Comparison of ENCODE assay signal across 8 cellular contexts in genomic region chr10:48363617-48364355, GRCh38. TPM values are rescaled to one million over a fixed set of nuclear protein-coding genes. Genes with fewer than 3 reads are reported as not detected.
DNase-seq lines count a peak whose midpoint lies in the region; ATAC-seq and TF ChIP-seq lines count a peak whose summit lies in the region.

No MANE protein-coding gene starts in this region.

- CTCF ChIA-PET in activated naive CD4-positive, alpha-beta T cell treated with anti-CD3 and anti-CD28 coated beads for 36 hours (lab: Charles Lee): interaction anchor here (0.6 to 4.6 kb wide), 13 partner anchors 9 to 293 kb away, joined by 3 to 47 read pairs (median 3); no protein-coding TSS in a partner anchor

- H3K36me3 ChIP-seq in Loucy (ENCODE audit: insufficient read depth, low read length) (no peaks in the 10 kb centered on the region), SK-N-MC (ENCODE audit: insufficient read depth, low read length) (no peaks in the 10 kb centered on the region), lung (ENCODE audit: control insufficient read depth in 2 of 2, insufficient read depth in 2 of 2, low read length in 2 of 2) (no peaks in the 10 kb centered on the region), upper lobe of left lung (no peaks in the 10 kb centered on the region)

- TF ChIP-seq EP300 in upper lobe of left lung (IDR thresholded peaks at IDR 0.05): no peak

- H3K4me1 ChIP-seq in Loucy (ENCODE audit: insufficient read depth, low read length, poor library complexity, severe bottlenecking) (peaks cover 21% of the 10 kb centered on the region), lung (ENCODE audit: control insufficient read depth in 2 of 2, insufficient read depth in 2 of 2, low read length in 2 of 2) (peaks cover under 1 to 14% of the 10 kb centered on the region in 2 donors), upper lobe of left lung (peaks cover 18 to 28% (median 22%) of the 10 kb centered on the region in 4 donors)

- H3K9me3 ChIP-seq in Loucy (ENCODE audit: insufficient read depth, low read depth, low read length) (no peaks in the 10 kb centered on the region), SK-N-MC (ENCODE audit: low read depth, low read length) (no peaks in the 10 kb centered on the region), lung (ENCODE audit: control insufficient read depth in 2 of 2, insufficient read depth in 1 of 2, low read length in 1 of 2) (no peaks in the 10 kb centered on the region), upper lobe of left lung (no peaks in the 10 kb centered on the region)

- no peak for ATAC-seq in activated naive CD4-positive, alpha-beta T cell treated with anti-CD3 and anti-CD28 coated beads, Interleukin-2, amount 50 U/mL, for 72 hours
- no peak for ATAC-seq in lung (ENCODE audit: insufficient read depth, low FRiP score)
- ATAC-seq in upper lobe of left lung (ENCODE audit: low FRiP score in 2 of 2): peak in 1 of 2 donors; percentile 68
- no peak for ATAC-seq in HG03571 (IDR thresholded peaks at IDR 0.05; ENCODE audit: unreplicated experiment)

- H2AFZ ChIP-seq in Loucy (ENCODE audit: low read length): no peak overlapping the region

- H3F3A ChIP-seq in Loucy (ENCODE audit: low read depth): no peaks in the 10 kb centered on the region

- no peak overlapping the region for H3K9ac ChIP-seq in Loucy (ENCODE audit: low read depth, low read length, poor library complexity, severe bottlenecking)
- H3K9ac ChIP-seq in SK-N-MC (ENCODE audit: insufficient read length): no peak overlapping the region

- H3K79me2 ChIP-seq in Loucy (ENCODE audit: insufficient read depth, low read length): peaks cover 62% of the 10 kb centered on the region

- WGBS in lung, 2 donors: 25 to 37% methylated on average over 5 of the region's 5 CpGs
- WGBS in upper lobe of left lung, 2 donors: 23 to 26% methylated on average over 5 of the region's 5 CpGs

- peaks cover 12% of the 10 kb centered on the region for H3K4me1 Mint-ChIP-seq in activated naive CD4-positive, alpha-beta T cell treated with anti-CD3 and anti-CD28 coated beads for 36 hours (ENCODE audit: low read depth)

- no peaks in the 10 kb centered on the region for H3K9me3 Mint-ChIP-seq in activated naive CD4-positive, alpha-beta T cell treated with anti-CD3 and anti-CD28 coated beads for 36 hours
- H3K9me3 Mint-ChIP-seq in activated naive CD4-positive, alpha-beta T cell treated with anti-CD3 and anti-CD28 coated beads, Interleukin-2, amount 50 U/mL, for 72 hours: no peaks in the 10 kb centered on the region

- TF ChIP-seq CTCF in Loucy (conservative IDR thresholded peaks at IDR 0.05; ENCODE audit: low read length): peak; percentile 85
- peak; percentile 32 to 94 (median 76) for TF ChIP-seq CTCF in dorsolateral prefrontal cortex (IDR thresholded peaks at IDR 0.05 in 54 of 56, conservative IDR thresholded peaks at IDR 0.05 in 2 of 56; ENCODE audit: low read depth in 1 of 56, partially characterized antibody in 56 of 56)
- peak; percentile 53 for TF ChIP-seq CTCF in lung (IDR thresholded peaks at IDR 0.05; ENCODE audit: control extremely low read depth, extremely low read depth)
- TF ChIP-seq CTCF in upper lobe of left lung (IDR thresholded peaks at IDR 0.05): peak; percentile 37 to 71 (median 54)

- H3K4me3 Mint-ChIP-seq in activated naive CD4-positive, alpha-beta T cell treated with anti-CD3 and anti-CD28 coated beads for 36 hours: no peak overlapping the region

- no peaks in the 10 kb centered on the region for H3K27me3 Mint-ChIP-seq in activated naive CD4-positive, alpha-beta T cell treated with anti-CD3 and anti-CD28 coated beads for 36 hours (ENCODE audit: low read depth)

- no peak for TF ChIP-seq POLR2A in upper lobe of left lung (IDR thresholded peaks at IDR 0.05)

- no peaks in the 10 kb centered on the region for H3K9me2 ChIP-seq in Loucy (replicated peaks; ENCODE audit: low read depth, low read length)

- intact Hi-C loops in activated naive CD4-positive, alpha-beta T cell treated with anti-CD3 and anti-CD28 coated beads for 36 hours (cut with micrococcal nuclease): loop anchor here (1.0 to 10.0 kb wide), 8 partner anchors 25 to 293 kb away; partner anchors contain the start of gene MAPK8
- intact Hi-C loops in dorsolateral prefrontal cortex (cut with DNase I): loop anchor here (2.0 to 5.0 kb wide), 4 partner anchors 144 to 293 kb away; no protein-coding TSS in a partner anchor

- H3K27me3 ChIP-seq in Loucy (ENCODE audit: insufficient read depth, low read length, poor library complexity, severe bottlenecking): no peaks in the 10 kb centered on the region
- no peaks in the 10 kb centered on the region for H3K27me3 ChIP-seq in dorsolateral prefrontal cortex
- H3K27me3 ChIP-seq in lung (ENCODE audit: control insufficient read depth, insufficient read depth): no peaks in the 10 kb centered on the region
- H3K27me3 ChIP-seq in upper lobe of left lung: no peaks in the 10 kb centered on the region

- peaks cover 23% of the 10 kb centered on the region for H4K20me1 ChIP-seq in Loucy (ENCODE audit: insufficient read depth, low read length, poor library complexity, severe bottlenecking)

- no peak overlapping the region for H3K27ac Mint-ChIP-seq in activated naive CD4-positive, alpha-beta T cell treated with anti-CD3 and anti-CD28 coated beads for 36 hours
- no peak overlapping the region for H3K27ac Mint-ChIP-seq in activated naive CD4-positive, alpha-beta T cell treated with anti-CD3 and anti-CD28 coated beads, Interleukin-2, amount 50 U/mL, for 72 hours

- no peak overlapping the region for H3K27ac ChIP-seq in SK-N-MC
- H3K27ac ChIP-seq in dorsolateral prefrontal cortex: no peak overlapping the region
- H3K27ac ChIP-seq in lung (ENCODE audit: low read depth in 1 of 2, low read length in 1 of 2): no peak overlapping the region
- H3K27ac ChIP-seq in upper lobe of left lung: no peak overlapping the region

- DNase-seq in activated naive CD4-positive, alpha-beta T cell treated with anti-CD3 and anti-CD28 coated beads for 36 hours: peak; percentile 58
- DNase-seq in activated naive CD4-positive, alpha-beta T cell treated with anti-CD3 and anti-CD28 coated beads, Interleukin-2, amount 50 U/mL, for 72 hours (ENCODE audit: low spot score in 2 of 2): no peak
- DNase-seq in SK-N-MC (ENCODE audit: low read depth, low spot score) (peak; percentile 20), dorsolateral prefrontal cortex (peak in 2 of 10 donors; percentile 17 to 61), lung (ENCODE audit: low spot score) (peak; percentile 44), upper lobe of left lung (peak in 1 of 2 donors; percentile 63)

- no peaks in the 10 kb centered on the region for H3K36me3 Mint-ChIP-seq in activated naive CD4-positive, alpha-beta T cell treated with anti-CD3 and anti-CD28 coated beads for 36 hours (ENCODE audit: low read depth)
- H3K36me3 Mint-ChIP-seq in activated naive CD4-positive, alpha-beta T cell treated with anti-CD3 and anti-CD28 coated beads, Interleukin-2, amount 50 U/mL, for 72 hours: no peaks in the 10 kb centered on the region

- H3K4me3 ChIP-seq in Loucy (ENCODE audit: low read length, poor library complexity, severe bottlenecking) (no peak overlapping the region), SK-N-MC (no peak overlapping the region), dorsolateral prefrontal cortex (no peak overlapping the region), lung (no peak overlapping the region), upper lobe of left lung (no peak overlapping the region)

- H3K4me2 ChIP-seq in Loucy (ENCODE audit: low read depth, low read length, poor library complexity, severe bottlenecking): no peak overlapping the region

RNA-seq across cellular contexts. Expression of gene MAPK8, which starts 57.3 kb away (rescaled TPM):
- total RNA-seq in activated naive CD4-positive, alpha-beta T cell treated with anti-CD3 and anti-CD28 coated beads for 36 hours: 10 to 100 TPM; 29.7 to 36.2 TPM
- total RNA-seq in activated naive CD4-positive, alpha-beta T cell treated with anti-CD3 and anti-CD28 coated beads, Interleukin-2, amount 50 U/mL, for 72 hours: 10 to 100 TPM; 26.5 to 41.3 TPM
- 100 to 1,000 TPM in 55 of 120 experiments, 10 to 100 TPM in 65; 54.6 to 126 (median 97.3) TPM for total RNA-seq in dorsolateral prefrontal cortex
- 100 to 1,000 TPM in 1 of 2 donors, 10 to 100 TPM in 1; 33.9 to 142 TPM for total RNA-seq in lung
- polyA plus RNA-seq in lung: 10 to 100 TPM in 1 of 2 donors, 1 to 10 TPM in 1; 9.1 to 14.6 TPM
- 10 to 100 TPM; 33.6 to 61.6 (median 46.6) TPM for total RNA-seq in upper lobe of left lung

Comparison
In these comparisons a context has a peak if more than half of its experiments do, and no peak if none do; other contexts are left out.
1. DNase-seq: peak in activated naive CD4-positive, alpha-beta T cell treated with anti-CD3 and anti-CD28 coated beads for 36 hours (single experiment), SK-N-MC (single experiment) and lung (single experiment); none in activated naive CD4-positive, alpha-beta T cell treated with anti-CD3 and anti-CD28 coated beads, Interleukin-2, amount 50 U/mL, for 72 hours (0 of 2).
2. Peak in every context shown above with its lines, with median percentiles within 50 percentile points of each other: CTCF ChIP-seq.